18 cellular contexts compared by ENCODE assay signal in the genomic region with DNA sequence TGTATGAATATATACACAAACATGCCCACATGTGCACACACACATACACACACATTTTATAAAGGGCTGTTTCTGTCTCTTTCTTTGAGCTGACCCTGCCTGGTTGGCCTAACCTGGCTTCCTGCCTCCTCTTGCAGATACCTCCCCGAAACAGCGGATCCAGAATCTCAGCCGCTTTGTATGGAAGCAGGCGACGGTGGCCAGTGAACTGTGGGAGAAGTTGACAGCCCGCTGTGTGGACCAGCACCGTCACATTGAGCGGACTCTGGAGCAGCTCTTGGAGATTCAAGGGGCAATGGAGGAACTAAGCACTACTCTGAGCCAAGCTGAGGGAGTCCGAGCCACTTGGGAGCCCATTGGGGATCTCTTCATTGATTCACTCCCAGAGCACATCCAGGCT. TPM values are rescaled to one million over a fixed set of nuclear protein-coding genes. Genes with fewer than 3 reads are reported as not detected.
A peak's percentile ranks its signal among the peaks of the same experiment; 100 is the strongest.
DNase-seq lines count a peak whose midpoint lies in the region; ATAC-seq and TF ChIP-seq lines count a peak whose summit lies in the region.
"Had no signal": no experiment of that assay in that cellular context is flagged by ENCODE, and none has a peak within 500 bp of the region (broad histone marks: within the 10 kb centered on the region; RNA-seq: fewer than 3 reads in every experiment).

No MANE protein-coding gene starts in this region.

- intact Hi-C loops in natural killer cell (cut with micrococcal nuclease) = no loop called here

- peak; percentile 55 for DNase-seq in natural killer cell treated with Interleukin-12 subunit alpha and Interleukin-12 subunit beta and Interleukin-15 and Interleukin-18, amount 100 ng/mL, for 72 hours (ENCODE audit: low spot score)
- DNase-seq in natural killer cell (no peak), coronary artery (ENCODE audit: low spot score) (peak; percentile 50), glomerular visceral epithelial cell (ENCODE audit: extremely low spot score) (no peak)
- DNase-seq: AML-193; Caco-2; Calu3; CD4-positive, alpha-beta T cell; CD8-positive, alpha-beta T cell; DMS79 treated with DMSO at 0.1 percent for 48 hours; GF-D8 had no signal

- no peak overlapping the region for H3K27ac Mint-ChIP-seq in natural killer cell treated with Interleukin-12 subunit alpha and Interleukin-12 subunit beta and Interleukin-15 and Interleukin-18, amount 100 ng/mL, for 72 hours
- no peak overlapping the region for H3K27ac Mint-ChIP-seq in natural killer cell
- H3K27ac Mint-ChIP-seq: B cell; CD4-positive, alpha-beta T cell; CD8-positive, alpha-beta T cell had no signal

- H3K36me3 Mint-ChIP-seq in natural killer cell treated with Interleukin-12 subunit alpha and Interleukin-12 subunit beta and Interleukin-15 and Interleukin-18, amount 100 ng/mL, for 72 hours = no peaks in the 10 kb centered on the region
- H3K36me3 Mint-ChIP-seq in natural killer cell = no peaks in the 10 kb centered on the region
- H3K36me3 Mint-ChIP-seq: CD8-positive, alpha-beta T cell had no signal

- H3K27ac ChIP-seq in coronary artery = no peak overlapping the region
- H3K27ac ChIP-seq: 22Rv1; A549; BLaER1 treated with 17β-estradiol and CSF1 and Interleukin-3, amounts not matched to agents 10 nM and 100 nM; C4-2B had no signal

- H3K4me3 Mint-ChIP-seq in natural killer cell treated with Interleukin-12 subunit alpha and Interleukin-12 subunit beta and Interleukin-15 and Interleukin-18, amount 100 ng/mL, for 72 hours = no peak overlapping the region
- no peak overlapping the region for H3K4me3 Mint-ChIP-seq in natural killer cell
- H3K4me3 Mint-ChIP-seq: B cell; CD4-positive, alpha-beta T cell; CD8-positive, alpha-beta T cell had no signal

- ATAC-seq in natural killer cell treated with Interleukin-12 subunit alpha and Interleukin-12 subunit beta and Interleukin-15 and Interleukin-18, amount 100 ng/mL, for 72 hours = no peak
- ATAC-seq in natural killer cell (no peak), HG03354 (IDR thresholded peaks at IDR 0.05; ENCODE audit: poor library complexity, severe bottlenecking, unreplicated experiment) (no peak)
- ATAC-seq: A549; CD8-positive, alpha-beta T cell had no signal

- no peaks in the 10 kb centered on the region for H3K4me1 Mint-ChIP-seq in natural killer cell treated with Interleukin-12 subunit alpha and Interleukin-12 subunit beta and Interleukin-15 and Interleukin-18, amount 100 ng/mL, for 72 hours (ENCODE audit: low read depth in 2 of 2)
- no peaks in the 10 kb centered on the region for H3K4me1 Mint-ChIP-seq in natural killer cell
- H3K4me1 Mint-ChIP-seq: B cell had no signal

- TF ChIP-seq CTCF in natural killer cell (IDR thresholded peaks at IDR 0.05) = no peak
- no peak for TF ChIP-seq CTCF in coronary artery (IDR thresholded peaks at IDR 0.05)

- H3K9me3 Mint-ChIP-seq in natural killer cell treated with Interleukin-12 subunit alpha and Interleukin-12 subunit beta and Interleukin-15 and Interleukin-18, amount 100 ng/mL, for 72 hours = no peaks in the 10 kb centered on the region
- H3K9me3 Mint-ChIP-seq in natural killer cell = no peaks in the 10 kb centered on the region
- H3K9me3 Mint-ChIP-seq: CD4-positive, alpha-beta T cell; CD8-positive, alpha-beta T cell had no signal

- H3K27me3 Mint-ChIP-seq in natural killer cell treated with Interleukin-12 subunit alpha and Interleukin-12 subunit beta and Interleukin-15 and Interleukin-18, amount 100 ng/mL, for 72 hours = peaks cover 0 to 8% of the 10 kb centered on the region in 2 donors
- no peaks in the 10 kb centered on the region for H3K27me3 Mint-ChIP-seq in natural killer cell (ENCODE audit: low read depth in 2 of 2)
- H3K27me3 Mint-ChIP-seq: B cell; CD4-positive, alpha-beta T cell had no signal

- H3K4me3 ChIP-seq in coronary artery = no peak overlapping the region
- H3K4me3 ChIP-seq: A549; BLaER1 treated with 17β-estradiol and CSF1 and Interleukin-3, amounts not matched to agents 10 nM and 100 nM had no signal

RNA-seq across cellular contexts. Expression of a gene that starts 21.9 kb away (rescaled TPM):
- total RNA-seq in natural killer cell treated with Interleukin-12 subunit alpha and Interleukin-12 subunit beta and Interleukin-15 and Interleukin-18, amount 100 ng/mL, for 72 hours = under 1 TPM; 0.31 to 0.64 TPM
- under 1 TPM in 1 of 3 donors, not detected in 2; 0.07 TPM for total RNA-seq in natural killer cell
- total RNA-seq: B cell; CD4-positive, alpha-beta T cell; CD8-positive, alpha-beta T cell had no signal

RNA-seq across cellular contexts. Expression of a gene that starts 49.6 kb away (rescaled TPM):
- total RNA-seq in natural killer cell treated with Interleukin-12 subunit alpha and Interleukin-12 subunit beta and Interleukin-15 and Interleukin-18, amount 100 ng/mL, for 72 hours = under 1 TPM; 0.19 to 0.84 TPM
- not detected for total RNA-seq in natural killer cell
- total RNA-seq: A172; B cell; Caco-2; Calu3; CD4-positive, alpha-beta T cell; CD8-positive, alpha-beta T cell had no signal

Comparison
In these comparisons a context has a peak if more than half of its experiments do, and no peak if none do; other contexts are left out.
1. DNase-seq: peak in natural killer cell treated with Interleukin-12 subunit alpha and Interleukin-12 subunit beta and Interleukin-15 and Interleukin-18, amount 100 ng/mL, for 72 hours (single experiment) and coronary artery (single experiment); none in natural killer cell (single experiment) and glomerular visceral epithelial cell (single experiment).